In the genomic region with DNA sequence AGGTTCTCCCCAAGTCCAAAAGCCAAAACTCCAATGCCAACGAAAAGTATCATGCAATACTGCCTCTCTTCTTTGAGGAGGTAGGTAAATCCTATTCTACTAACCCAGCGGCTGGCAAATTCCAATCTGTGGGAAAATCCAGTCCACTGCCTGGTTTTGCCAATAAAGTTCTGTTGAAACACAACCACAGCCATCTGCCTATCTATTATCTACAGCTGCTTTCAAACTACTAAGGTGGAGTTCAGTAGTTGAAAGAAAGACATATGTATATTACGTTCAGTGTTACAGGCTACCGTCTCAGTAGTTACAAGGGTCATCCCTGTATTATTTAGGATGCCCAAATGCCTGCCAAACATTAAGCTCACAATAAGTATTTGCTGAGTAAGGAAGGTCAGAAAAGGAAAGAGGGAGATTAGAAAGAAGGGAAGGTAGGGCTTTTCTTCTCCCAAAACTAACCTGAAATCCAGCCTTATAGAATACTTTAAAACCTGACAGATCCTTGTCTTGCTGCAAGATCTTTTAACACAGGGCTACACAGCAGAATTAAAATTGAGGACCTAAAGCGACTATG, we compare ENCODE assay signal across 23 cellular contexts. TPM values are rescaled to one million over a fixed set of nuclear protein-coding genes. Genes with fewer than 3 reads are reported as not detected.
A peak's percentile ranks its signal among the peaks of the same experiment; 100 is the strongest.
DNase-seq lines count a peak whose midpoint lies in the region; ATAC-seq and TF ChIP-seq lines count a peak whose summit lies in the region.
"Had no signal": no experiment of that assay in that cellular context is flagged by ENCODE, and none has a peak within 500 bp of the region (broad histone marks: within the 10 kb centered on the region; RNA-seq: fewer than 3 reads in every experiment).

No MANE protein-coding gene starts in this region.

- whole genome bisulfite sequencing in esophagus muscularis mucosa, result 74% methylated on average over 5 of the region's 5 CpGs
- WGBS in testis, 2 donors, result 64 to 68% methylated on average over 5 of the region's 5 CpGs

- H3K27ac Mint-ChIP-seq in activated naive CD4-positive, alpha-beta T cell treated with anti-CD3 and anti-CD28 coated beads, Interleukin-2, amount 50 U/mL, for 72 hours, result no peak overlapping the region
- H3K27ac Mint-ChIP-seq: CD4-positive, alpha-beta T cell had no signal

- TF ChIP-seq POLR2A in esophagus muscularis mucosa (IDR thresholded peaks at IDR 0.05; ENCODE audit: low read depth), result no peak
- no peak for TF ChIP-seq POLR2A in testis (IDR thresholded peaks at IDR 0.05)

- no peaks in the 10 kb centered on the region for H3K9me3 ChIP-seq in SK-N-MC (ENCODE audit: low read depth, low read length)
- no peaks in the 10 kb centered on the region for H3K9me3 ChIP-seq in esophagus muscularis mucosa
- no peaks in the 10 kb centered on the region for H3K9me3 ChIP-seq in testis
- H3K9me3 ChIP-seq: Caco-2, SJCRH30 had no signal

- peaks cover 17 to 35% (median 27%) of the 10 kb centered on the region in 4 donors for H3K4me1 ChIP-seq in esophagus muscularis mucosa
- H3K4me1 ChIP-seq in testis, result peaks cover 15% of the 10 kb centered on the region

- DNase-seq in NCI-H82 (lab: John Stamatoyannopoulos, UW) (peak; percentile 26), NCI-H82 treated with DMSO at 0.1 percent for 48 hours (lab: John Stamatoyannopoulos, UW; ENCODE audit: unreplicated experiment) (no peak), SK-N-MC (ENCODE audit: low read depth, low spot score) (no peak), esophagus muscularis mucosa (ENCODE audit: extremely low spot score) (peak; percentile 19), ureter (ENCODE audit: low spot score) (no peak), testis (no peak), HuH-7.5 (ENCODE audit: low spot score) (no peak)
- DNase-seq in activated naive CD4-positive, alpha-beta T cell treated with anti-CD3 and anti-CD28 coated beads, Interleukin-2, amount 50 U/mL, for 72 hours (ENCODE audit: low spot score in 2 of 2), result no peak
- DNase-seq: ACHN; Caco-2; CD4-positive, alpha-beta T cell; DMS153; GM23248; HCEC 1CT; Karpas-422; MV-4-11; NCI-H1694 treated with DMSO at 0.1 percent for 48 hours; NCI-H2081 treated with DMSO at 0.1 percent for 48 hours; NCI-H748 treated with DMSO at 0.1 percent for 48 hours; SJCRH30 had no signal

- no peak for ATAC-seq in activated naive CD4-positive, alpha-beta T cell treated with anti-CD3 and anti-CD28 coated beads, Interleukin-2, amount 50 U/mL, for 72 hours

- no peak for TF ChIP-seq EP300 in esophagus muscularis mucosa (IDR thresholded peaks at IDR 0.05)

- H3K9ac ChIP-seq in SK-N-MC (ENCODE audit: insufficient read length), result no peak overlapping the region
- H3K9ac ChIP-seq: BLaER1, GM23248 had no signal

- H3K36me3 ChIP-seq in SK-N-MC (ENCODE audit: insufficient read depth, low read length), result no peaks in the 10 kb centered on the region
- no peaks in the 10 kb centered on the region for H3K36me3 ChIP-seq in esophagus muscularis mucosa
- H3K36me3 ChIP-seq in testis (ENCODE audit: low read depth, missing control alignments), result no peaks in the 10 kb centered on the region
- H3K36me3 ChIP-seq: SJCRH30 had no signal

- no peaks in the 10 kb centered on the region for H3K9me3 Mint-ChIP-seq in activated naive CD4-positive, alpha-beta T cell treated with anti-CD3 and anti-CD28 coated beads, Interleukin-2, amount 50 U/mL, for 72 hours
- H3K9me3 Mint-ChIP-seq: CD4-positive, alpha-beta T cell; IgD-negative memory B cell had no signal

- H3K4me3 ChIP-seq in SK-N-MC, result no peak overlapping the region
- H3K4me3 ChIP-seq in esophagus muscularis mucosa, result no peak overlapping the region
- no peak overlapping the region for H3K4me3 ChIP-seq in testis
- H3K4me3 ChIP-seq: BLaER1, GM23248, SJCRH30 had no signal

- H3K27me3 ChIP-seq in esophagus muscularis mucosa (no peaks in the 10 kb centered on the region), testis (no peaks in the 10 kb centered on the region)
- H3K27me3 ChIP-seq: BLaER1, SJCRH30 had no signal

- H3K27ac ChIP-seq in SK-N-MC (peak overlapping the region; percentile 11; the same call in 1 of the 2 replicates), esophagus muscularis mucosa (replicated peaks in 1 of 4) (no peak overlapping the region), testis (no peak overlapping the region)
- H3K27ac ChIP-seq: 22Rv1, BLaER1, GM23248, SJCRH30 had no signal

- H3K36me3 Mint-ChIP-seq in activated naive CD4-positive, alpha-beta T cell treated with anti-CD3 and anti-CD28 coated beads, Interleukin-2, amount 50 U/mL, for 72 hours, result peaks cover 0 to under 1% of the 10 kb centered on the region in 2 donors
- H3K36me3 Mint-ChIP-seq: IgD-negative memory B cell had no signal

- intact Hi-C loops in esophagus muscularis mucosa (cut with DNase I), result no loop called here
- intact Hi-C loops in testis (cut with DNase I; ENCODE audit: low total_unique reads), result no loop called here

- no peak for TF ChIP-seq CTCF in esophagus muscularis mucosa (IDR thresholded peaks at IDR 0.05)
- no peak for TF ChIP-seq CTCF in testis (IDR thresholded peaks at IDR 0.05)

RNA-seq across cellular contexts. Expression of a gene that starts 16.2 kb away (rescaled TPM):
- total RNA-seq in esophagus muscularis mucosa, result 10 to 100 TPM; 11.6 to 21.6 (median 16.5) TPM
- 48.0 TPM for total RNA-seq in ureter
- 10 to 100 TPM; 75.2 to 88.6 TPM for total RNA-seq in testis
- polyA plus RNA-seq in testis (ENCODE audit: insufficient read depth, low read depth, low replicate concordance), result 36.6 TPM
- 10 to 100 TPM in 1 of 2 donors, 1 to 10 TPM in 1; 7.1 to 10.2 TPM for total RNA-seq in activated naive CD4-positive, alpha-beta T cell treated with anti-CD3 and anti-CD28 coated beads, Interleukin-2, amount 50 U/mL, for 72 hours

Comparison
In these comparisons a context has a peak if more than half of its experiments do, and no peak if none do; other contexts are left out.
1. DNase-seq: peak in NCI-H82 (single experiment) and esophagus muscularis mucosa (single experiment); none in NCI-H82 treated with DMSO at 0.1 percent for 48 hours (single experiment), SK-N-MC (single experiment), ureter (single experiment), testis (single experiment), HuH-7.5 (single experiment) and activated naive CD4-positive, alpha-beta T cell treated with anti-CD3 and anti-CD28 coated beads, Interleukin-2, amount 50 U/mL, for 72 hours (0 of 2).